In genomic region chr5:98775962-98776687, GRCh38 we compare ENCODE assay signal across 9 cellular contexts. TPM values are rescaled to one million over a fixed set of nuclear protein-coding genes. Genes with fewer than 3 reads are reported as not detected.
DNase-seq lines count a peak whose midpoint lies in the region; ATAC-seq and TF ChIP-seq lines count a peak whose summit lies in the region.
"Had no signal": no experiment of that assay in that cellular context is flagged by ENCODE, and none has a peak within 500 bp of the region (broad histone marks: within the 10 kb centered on the region; RNA-seq: fewer than 3 reads in every experiment).

No MANE protein-coding gene starts in this region.

- POLR2A ChIA-PET in CD4-positive, alpha-beta memory T cell (lab: Charles Lee; ENCODE audit: partially characterized antibody), result no interaction called here

- peak overlapping the region; percentile 17 to 99 (median 96) for H3K4me3 Mint-ChIP-seq in CD4-positive, alpha-beta memory T cell
- H3K4me3 Mint-ChIP-seq in nephron progenitor cell, result peak overlapping the region; percentile 97

- no peak for DNase-seq in CD4-positive, alpha-beta memory T cell
- DNase-seq in NCI-H226, result peak; percentile 64
- DNase-seq in nephron progenitor cell, result no peak
- no peak for DNase-seq in mucosa of gallbladder (ENCODE audit: low spot score)
- DNase-seq: T1000 had no signal

- H3K27me3 ChIP-seq in CD4-positive, alpha-beta memory T cell (ENCODE audit: insufficient read depth, low read length), result no peaks in the 10 kb centered on the region
- no peaks in the 10 kb centered on the region for H3K27me3 ChIP-seq in ectodermal cell (ENCODE audit: control insufficient read depth, insufficient read depth, low read length, poor library complexity, severe bottlenecking)

- no peak overlapping the region for H3K27ac ChIP-seq in CD4-positive, alpha-beta memory T cell (ENCODE audit: low read depth, low read length)
- peak overlapping the region; percentile 60 for H3K27ac ChIP-seq in ectodermal cell (ENCODE audit: insufficient read depth, low read depth, low read length, poor library complexity, severe bottlenecking)

- CTCF ChIA-PET in CD4-positive, alpha-beta memory T cell (lab: Charles Lee; ENCODE audit: partially characterized antibody), result interaction anchor here (0.6 to 5.7 kb wide), 5 partner anchors 8 to 565 kb away, joined by 3 to 35 read pairs (median 4); no protein-coding TSS in a partner anchor

- peaks cover 9 to 22% of the 10 kb centered on the region in 2 donors for H3K36me3 Mint-ChIP-seq in CD4-positive, alpha-beta memory T cell
- peaks cover 31% of the 10 kb centered on the region for H3K36me3 Mint-ChIP-seq in nephron progenitor cell (ENCODE audit: low read depth)

- H3K4me3 ChIP-seq in CD4-positive, alpha-beta memory T cell (ENCODE audit: low read length in 2 of 2), result no peak overlapping the region
- H3K4me3 ChIP-seq in ectodermal cell (ENCODE audit: insufficient read depth, low read depth, low read length), result peak overlapping the region; percentile 80

- no peaks in the 10 kb centered on the region for H3K9me3 ChIP-seq in CD4-positive, alpha-beta memory T cell (ENCODE audit: control insufficient read depth in 1 of 2, low read length in 2 of 2)
- H3K9me3 ChIP-seq in ectodermal cell (ENCODE audit: control insufficient read depth, low read length), result no peaks in the 10 kb centered on the region

- H3K36me3 ChIP-seq in CD4-positive, alpha-beta memory T cell (ENCODE audit: insufficient read depth, low read length), result no peaks in the 10 kb centered on the region
- peaks cover 16% of the 10 kb centered on the region for H3K36me3 ChIP-seq in ectodermal cell (ENCODE audit: control insufficient read depth, insufficient read depth, low read length)

- TF ChIP-seq CTCF in nephron progenitor cell (IDR thresholded peaks at IDR 0.05), result no peak

- intact Hi-C loops in CD4-positive, alpha-beta memory T cell (cut with micrococcal nuclease), result loop anchor here (2.0 to 10.0 kb wide), 2 partner anchors 257 to 321 kb away; no protein-coding TSS in a partner anchor

- peaks cover 40% of the 10 kb centered on the region for H3K4me1 ChIP-seq in CD4-positive, alpha-beta memory T cell (ENCODE audit: insufficient read depth, low read length)
- H3K4me1 ChIP-seq in ectodermal cell (ENCODE audit: control insufficient read depth, insufficient read depth, low read length), result peaks cover 5% of the 10 kb centered on the region

- H3K27ac Mint-ChIP-seq in CD4-positive, alpha-beta memory T cell, result peak overlapping the region in 1 of 7 donors; percentile 45
- no peak overlapping the region for H3K27ac Mint-ChIP-seq in nephron progenitor cell

- H3K4me1 Mint-ChIP-seq in CD4-positive, alpha-beta memory T cell, result peaks cover 29 to 59% (median 42%) of the 10 kb centered on the region in 4 donors
- H3K4me1 Mint-ChIP-seq in nephron progenitor cell, result peaks cover 67% of the 10 kb centered on the region

- H3K9me3 Mint-ChIP-seq in CD4-positive, alpha-beta memory T cell, result no peaks in the 10 kb centered on the region
- H3K9me3 Mint-ChIP-seq in nephron progenitor cell, result no peaks in the 10 kb centered on the region

- 86 to 87% methylated on average over 7 of the region's 7 CpGs for WGBS in ectodermal cell, 2 experiments

- ATAC-seq in HG02610 (IDR thresholded peaks at IDR 0.05; ENCODE audit: unreplicated experiment) (no peak), GM18873 (IDR thresholded peaks at IDR 0.05; ENCODE audit: low FRiP score, unreplicated experiment) (no peak), GM21528 (IDR thresholded peaks at IDR 0.05; ENCODE audit: low FRiP score, unreplicated experiment) (no peak)

- no peaks in the 10 kb centered on the region for H3K27me3 Mint-ChIP-seq in CD4-positive, alpha-beta memory T cell
- H3K27me3 Mint-ChIP-seq in nephron progenitor cell (ENCODE audit: low read depth, poor library complexity), result peaks cover 7% of the 10 kb centered on the region

RNA-seq across cellular contexts. Expression of gene RGMB, which starts 2.7 kb away (rescaled TPM):
- 10 to 100 TPM; 16.5 to 17.0 TPM for total RNA-seq in CD4-positive, alpha-beta memory T cell
- 1 to 10 TPM; 5.4 to 7.7 TPM for polyA plus RNA-seq in CD4-positive, alpha-beta memory T cell
- polyA plus RNA-seq in ectodermal cell (2013, experiment 1 of 4), result 65.2 TPM
- polyA plus RNA-seq in ectodermal cell (2013, experiment 2 of 4), result 64.0 TPM
- 61.3 TPM for polyA plus RNA-seq in ectodermal cell (2013, experiment 3 of 4)
- 67.4 TPM for polyA plus RNA-seq in ectodermal cell (2013, experiment 4 of 4)
- total RNA-seq in mucosa of gallbladder, result 15.0 TPM
